In the genomic region with DNA sequence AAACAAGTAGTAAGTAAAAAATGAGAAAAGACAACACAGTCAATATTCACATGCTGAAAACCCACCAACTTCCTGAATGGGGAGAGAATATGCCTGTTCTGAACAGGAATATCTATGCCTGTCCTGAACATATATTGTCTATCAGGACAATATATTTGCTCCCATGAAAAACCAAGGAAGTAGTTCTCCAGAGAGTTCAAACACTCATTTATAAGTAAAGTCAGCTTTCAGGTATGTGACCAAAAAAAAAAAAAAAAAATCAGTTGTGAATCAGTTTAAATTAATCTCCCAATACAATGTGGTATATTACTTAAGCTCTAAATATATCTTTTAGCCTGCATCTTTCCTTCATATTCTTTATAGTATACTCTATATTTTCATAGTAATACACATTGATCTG, we compare ENCODE assay signal across 1 cellular context.
TF ChIP-seq lines count a peak whose summit lies in the region.

No MANE protein-coding gene starts in this region.

TF ChIP-seq in IMR-90, 13 proteins besides CTCF, POLR2A, EP300 and RAD21:
- no peak for TF ChIP-seq ELK1 (IDR thresholded peaks at IDR 0.05; ENCODE audit: borderline replicate concordance, low read depth, low read length)
- TF ChIP-seq CEBPB (IDR thresholded peaks at IDR 0.05; ENCODE audit: low read depth, low read length), result no peak
- TF ChIP-seq USF2 (IDR thresholded peaks at IDR 0.05; ENCODE audit: low read depth, low read length), result no peak
- TF ChIP-seq MAZ (IDR thresholded peaks at IDR 0.05; ENCODE audit: borderline replicate concordance, low read depth, low read length), result no peak
- no peak for TF ChIP-seq MXI1 (IDR thresholded peaks at IDR 0.05; ENCODE audit: borderline replicate concordance, low read depth, low read length)
- TF ChIP-seq RFX5 (IDR thresholded peaks at IDR 0.05; ENCODE audit: low read depth, low read length), result no peak
- no peak for TF ChIP-seq BHLHE40 (IDR thresholded peaks at IDR 0.05; ENCODE audit: low read depth, low read length)
- TF ChIP-seq SMC3 (IDR thresholded peaks at IDR 0.05; ENCODE audit: low read depth, low read length), result no peak
- TF ChIP-seq CHD1 (IDR thresholded peaks at IDR 0.05; ENCODE audit: low read depth, low read length), result no peak
- TF ChIP-seq RCOR1 (IDR thresholded peaks at IDR 0.05; ENCODE audit: insufficient replicate concordance, low read length), result no peak
- TF ChIP-seq MAFK (IDR thresholded peaks at IDR 0.05; ENCODE audit: low read depth, low read length), result no peak
- TF ChIP-seq NFE2L2 (IDR thresholded peaks at IDR 0.05; ENCODE audit: low read depth, low read length), result no peak
- TF ChIP-seq FOS (IDR thresholded peaks at IDR 0.05; ENCODE audit: low read depth, low read length), result no peak
TF ChIP-seq in IMR-90: peak in this region for 0.
